ENCODE assay signal across 34 cellular contexts in the genomic region with DNA sequence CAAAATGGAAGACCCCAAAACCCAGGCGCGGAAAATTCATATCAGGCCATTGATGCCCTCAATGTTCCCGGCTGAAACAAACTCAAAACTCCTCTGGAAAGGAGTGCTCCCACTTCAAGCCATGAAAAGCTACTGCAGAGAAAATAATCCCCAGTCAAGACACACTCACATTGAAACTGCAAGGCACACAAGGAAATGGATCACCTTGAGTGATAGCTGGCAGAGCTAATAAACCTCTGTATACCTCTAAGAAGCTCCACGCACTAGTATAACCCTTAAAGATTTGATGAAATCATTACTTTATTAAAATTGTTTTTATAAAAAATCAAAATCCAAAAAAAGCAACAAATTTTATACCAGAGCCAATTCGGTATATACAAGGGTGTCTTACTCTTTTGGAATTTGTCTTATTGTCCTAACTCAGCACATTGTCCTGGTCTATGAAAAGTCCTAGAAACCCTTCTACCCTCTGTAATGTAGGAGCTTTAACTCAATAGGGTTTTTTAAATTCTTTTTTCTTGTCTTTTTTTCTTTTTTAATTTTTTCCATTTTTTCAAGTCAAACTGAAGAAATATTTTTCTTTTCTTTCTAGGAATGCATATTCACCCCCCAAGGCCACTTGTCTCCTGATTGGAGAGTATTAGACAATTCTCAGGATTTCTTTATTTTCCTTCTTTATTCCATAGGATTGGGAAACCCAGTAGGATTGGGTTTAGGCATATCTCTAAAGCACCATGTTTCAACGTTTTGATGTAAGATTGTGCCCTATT. TPM values are rescaled to one million over a fixed set of nuclear protein-coding genes. Genes with fewer than 3 reads are reported as not detected.
"Had no signal": no experiment of that assay in that cellular context is flagged by ENCODE, and none has a peak within 500 bp of the region (broad histone marks: within the 10 kb centered on the region; RNA-seq: fewer than 3 reads in every experiment).

No MANE protein-coding gene starts in this region.

- H3K27ac Mint-ChIP-seq: activated B cell treated with CpG ODN at 0.5 μM for 24 hours; activated CD4-positive, alpha-beta memory T cell treated with anti-CD3 and anti-CD28 coated beads for 36 hours; activated CD4-positive, alpha-beta T cell treated with anti-CD3 and anti-CD28 coated beads, Interleukin-2, amount 10 ng/mL, durations not matched to agents 24 days and 14 days; activated CD8-positive, alpha-beta T cell treated with anti-CD3 and anti-CD28 coated beads for 36 hours; activated naive CD4-positive, alpha-beta T cell treated with anti-CD3 and anti-CD28 coated beads for 36 hours; activated naive CD4-positive, alpha-beta T cell treated with anti-CD3 and anti-CD28 coated beads, Interleukin-2, amount 50 U/mL, for 72 hours; activated naive CD8-positive, alpha-beta T cell treated with anti-CD3 and anti-CD28 coated beads for 36 hours; activated T-cell treated with anti-CD3 and anti-CD28 coated beads, Interleukin-2, amount 50 U/mL, for 72 hours; activated T-helper 1 cell treated with anti-CD3 and anti-CD28 coated beads, Interleukin-12 subunit alpha, Interleukin-12 subunit beta, Interleukin-2, Interleukin-4 antibody, amounts not matched to agents 30 ng/mL and 10 ng/mL and 1 ng/mL, durations not matched to agents 14 hours and 24 hours and 36 hours; activated T-helper 17 cell treated with anti-CD3 and anti-CD28 coated beads, Interleukin-2, amount 50 U/mL, for 72 hours; T-helper 17 cell had no signal

- H3K4me3 ChIP-seq: adrenal gland, body of pancreas, breast epithelium had no signal

- DNase-seq: activated B cell treated with CpG ODN at 0.5 μM for 24 hours; activated CD4-positive, alpha-beta memory T cell treated with anti-CD3 and anti-CD28 coated beads for 36 hours; activated CD4-positive, alpha-beta T cell treated with anti-CD3 and anti-CD28 coated beads for 4 hours; activated CD4-positive, alpha-beta T cell treated with anti-CD3 and anti-CD28 coated beads, Interleukin-2, amount 10 ng/mL, durations not matched to agents 24 days and 14 days; activated CD4-positive, alpha-beta T cell treated with anti-CD3 and anti-CD28 coated beads, Interleukin-2, amount 50 U/mL, for 1 hour; activated CD4-positive, alpha-beta T cell treated with anti-CD3 and anti-CD28 coated beads, Interleukin-2, amount 50 U/mL, for 4 hours; activated CD4-positive, CD25-positive, alpha-beta regulatory T cell treated with anti-CD3 and anti-CD28 coated beads, Interleukin-2, amount 50 U/mL, for 72 hours; activated CD8-positive, alpha-beta memory T cell treated with anti-CD3 and anti-CD28 coated beads, Interleukin-2, amount 50 U/mL, for 4 hours; activated CD8-positive, alpha-beta T cell treated with anti-CD3 and anti-CD28 coated beads for 36 hours; activated effector memory CD4-positive, alpha-beta T cell treated with anti-CD3 and anti-CD28 coated beads, Interleukin-2, amount 50 U/mL, for 16 hours; activated gamma-delta T cell treated with Interleukin-2 at 50 U/mL for 16 hours; activated naive CD4-positive, alpha-beta T cell; activated naive CD4-positive, alpha-beta T cell treated with anti-CD3 and anti-CD28 coated beads for 36 hours; activated naive CD4-positive, alpha-beta T cell treated with anti-CD3 and anti-CD28 coated beads, Interleukin-2, amount 50 U/mL, for 16 hours; activated naive CD8-positive, alpha-beta T cell treated with anti-CD3 and anti-CD28 coated beads for 36 hours; activated T-cell treated with anti-CD3 and anti-CD28 coated beads for 4 hours; activated T-cell treated with anti-CD3 and anti-CD28 coated beads, Interleukin-2, amount 50 U/mL, for 1 hour; activated T-cell treated with anti-CD3 and anti-CD28 coated beads, Interleukin-2, amount 50 U/mL, for 4 hours; activated T-cell treated with anti-CD3 and anti-CD28 coated beads, Interleukin-2, amount 50 U/mL, for 72 hours; adrenal gland; amniotic stem cell; aorta; body of pancreas; brain microvascular endothelial cell; central memory CD4-positive, alpha-beta T cell; T-helper 17 cell had no signal

- FAIRE-seq: astrocyte, TTC549 had no signal

- H3K27me3 ChIP-seq: body of pancreas, brain microvascular endothelial cell had no signal

- H3K9me3 ChIP-seq: adrenal gland, body of pancreas, breast epithelium had no signal

- H3K36me3 Mint-ChIP-seq: activated CD4-positive, alpha-beta memory T cell treated with anti-CD3 and anti-CD28 coated beads for 36 hours; activated naive CD4-positive, alpha-beta T cell treated with anti-CD3 and anti-CD28 coated beads, Interleukin-2, amount 50 U/mL, for 72 hours; activated naive CD8-positive, alpha-beta T cell treated with anti-CD3 and anti-CD28 coated beads for 36 hours had no signal

- H3K27me3 Mint-ChIP-seq: activated B cell treated with CpG ODN at 0.5 μM for 24 hours; activated naive CD8-positive, alpha-beta T cell treated with anti-CD3 and anti-CD28 coated beads for 36 hours had no signal

- H3K27ac ChIP-seq: adrenal gland, body of pancreas, brain microvascular endothelial cell, breast epithelium, VCaP had no signal

- ATAC-seq: activated CD8-positive, alpha-beta T cell treated with anti-CD3 and anti-CD28 coated beads for 36 hours; activated naive CD4-positive, alpha-beta T cell treated with anti-CD3 and anti-CD28 coated beads, Interleukin-2, amount 50 U/mL, for 72 hours; activated T-cell treated with anti-CD3 and anti-CD28 coated beads, Interleukin-2, amount 50 U/mL, for 4 hours; activated T-cell treated with anti-CD3 and anti-CD28 coated beads, Interleukin-2, amount 50 U/mL, for 72 hours; activated T-helper 17 cell treated with anti-CD3 and anti-CD28 coated beads, Interleukin-2, amount 50 U/mL, for 72 hours; body of pancreas; T-helper 17 cell had no signal

- H3K36me3 ChIP-seq: adrenal gland, brain microvascular endothelial cell, breast epithelium had no signal

- H3K9me3 Mint-ChIP-seq: activated CD4-positive, alpha-beta T cell treated with anti-CD3 and anti-CD28 coated beads, Interleukin-2, amount 10 ng/mL, durations not matched to agents 24 days and 14 days; activated CD8-positive, alpha-beta T cell treated with anti-CD3 and anti-CD28 coated beads for 36 hours; activated naive CD4-positive, alpha-beta T cell treated with anti-CD3 and anti-CD28 coated beads for 36 hours; activated naive CD4-positive, alpha-beta T cell treated with anti-CD3 and anti-CD28 coated beads, Interleukin-2, amount 50 U/mL, for 72 hours; activated naive CD8-positive, alpha-beta T cell treated with anti-CD3 and anti-CD28 coated beads for 36 hours; activated T-cell treated with anti-CD3 and anti-CD28 coated beads, Interleukin-2, amount 50 U/mL, for 4 hours; activated T-cell treated with anti-CD3 and anti-CD28 coated beads, Interleukin-2, amount 50 U/mL, for 72 hours; activated T-helper 17 cell treated with anti-CD3 and anti-CD28 coated beads, Interleukin-2, amount 50 U/mL, for 72 hours had no signal

- H3K4me1 ChIP-seq: adrenal gland, breast epithelium had no signal

- H3K4me3 Mint-ChIP-seq: activated B cell treated with CpG ODN at 0.5 μM for 24 hours; activated CD4-positive, alpha-beta memory T cell treated with anti-CD3 and anti-CD28 coated beads for 36 hours; activated CD4-positive, alpha-beta T cell treated with anti-CD3 and anti-CD28 coated beads, Interleukin-2, amount 10 ng/mL, durations not matched to agents 24 days and 14 days; activated CD8-positive, alpha-beta T cell treated with anti-CD3 and anti-CD28 coated beads for 36 hours; activated naive CD4-positive, alpha-beta T cell treated with anti-CD3 and anti-CD28 coated beads for 36 hours; activated naive CD8-positive, alpha-beta T cell treated with anti-CD3 and anti-CD28 coated beads for 36 hours; activated T-cell treated with anti-CD3 and anti-CD28 coated beads, Interleukin-2, amount 50 U/mL, for 4 hours; activated T-cell treated with anti-CD3 and anti-CD28 coated beads, Interleukin-2, amount 50 U/mL, for 72 hours; activated T-helper 1 cell treated with anti-CD3 and anti-CD28 coated beads, Interleukin-12 subunit alpha, Interleukin-12 subunit beta, Interleukin-2, Interleukin-4 antibody, amounts not matched to agents 30 ng/mL and 10 ng/mL and 1 ng/mL, durations not matched to agents 14 hours and 24 hours and 36 hours; activated T-helper 17 cell treated with anti-CD3 and anti-CD28 coated beads, Interleukin-2, amount 50 U/mL, for 72 hours; T-helper 17 cell had no signal

- H3K4me1 Mint-ChIP-seq: activated T-helper 17 cell treated with anti-CD3 and anti-CD28 coated beads, Interleukin-2, amount 50 U/mL, for 72 hours had no signal

RNA-seq across cellular contexts. Expression of gene CCRL2, which starts 8.7 kb away (rescaled TPM):
- total RNA-seq: astrocyte had no signal

RNA-seq across cellular contexts. Expression of gene CCR5, which starts 27.6 kb away (rescaled TPM):
- total RNA-seq: activated naive CD4-positive, alpha-beta T cell treated with anti-CD3 and anti-CD28 coated beads for 36 hours; astrocyte; cerebellum had no signal

RNA-seq across cellular contexts. Expression of gene CCR2, which starts 44.5 kb away (rescaled TPM):
- total RNA-seq: activated naive CD4-positive, alpha-beta T cell treated with anti-CD3 and anti-CD28 coated beads for 36 hours; astrocyte had no signal
